Comparison of ENCODE assay signal across 34 cellular contexts in genomic region chr1:162370721-162371120, GRCh38. TPM values are rescaled to one million over a fixed set of nuclear protein-coding genes. Genes with fewer than 3 reads are reported as not detected.
"Had no signal": no experiment of that assay in that cellular context is flagged by ENCODE, and none has a peak within 500 bp of the region (broad histone marks: within the 10 kb centered on the region; RNA-seq: fewer than 3 reads in every experiment).

No MANE protein-coding gene starts in this region.

- H3K27me3 ChIP-seq: ascending aorta, breast epithelium, cardiac muscle cell, dorsolateral prefrontal cortex, esophagus squamous epithelium, gastroesophageal sphincter had no signal

- H3K4me1 ChIP-seq: ascending aorta, breast epithelium, gastroesophageal sphincter had no signal

- H3K36me3 ChIP-seq: breast epithelium, esophagus squamous epithelium had no signal

- ATAC-seq: activated CD4-positive, alpha-beta T cell treated with anti-CD3 and anti-CD28 coated beads for 36 hours; activated naive CD4-positive, alpha-beta T cell treated with anti-CD3 and anti-CD28 coated beads, Interleukin-2, amount 50 U/mL, for 72 hours; activated T-cell treated with anti-CD3 and anti-CD28 coated beads, Interleukin-2, amount 50 U/mL, for 72 hours; gastroesophageal sphincter; T-helper 17 cell had no signal

- H3K27ac ChIP-seq: ascending aorta, breast epithelium, cardiac muscle cell, coronary artery, dorsolateral prefrontal cortex, esophagus squamous epithelium, gastroesophageal sphincter had no signal

- FAIRE-seq: endometrium, endothelial cell of umbilical vein had no signal

- DNase-seq: activated CD4-positive, alpha-beta memory T cell treated with anti-CD3 and anti-CD28 coated beads, Interleukin-2, amount 10 ng/mL, durations not matched to agents 7 days and 5 days; activated CD4-positive, alpha-beta T cell treated with anti-CD3 and anti-CD28 coated beads for 36 hours; activated CD4-positive, alpha-beta T cell treated with anti-CD3 and anti-CD28 coated beads, Interleukin-2, amount 10 ng/mL, durations not matched to agents 7 days and 5 days; activated CD4-positive, alpha-beta T cell treated with anti-CD3 and anti-CD28 coated beads, Interleukin-2, amount 50 U/mL, for 4 hours; activated CD4-positive, CD25-positive, alpha-beta regulatory T cell; activated CD4-positive, CD25-positive, alpha-beta regulatory T cell treated with anti-CD3 and anti-CD28 coated beads, Interleukin-2, amount 50 U/mL, for 72 hours; activated CD8-positive, alpha-beta memory T cell treated with anti-CD3 and anti-CD28 coated beads, Interleukin-2, amount 50 U/mL, for 48 hours; activated gamma-delta T cell; activated naive CD4-positive, alpha-beta T cell; activated naive CD4-positive, alpha-beta T cell treated with anti-CD3 and anti-CD28 coated beads, Interleukin-2, amount 10 ng/mL, durations not matched to agents 7 days and 5 days; activated naive CD8-positive, alpha-beta T cell treated with anti-CD3 and anti-CD28 coated beads, Interleukin-2, amount 10 ng/mL, durations not matched to agents 7 days and 5 days; activated T-cell treated with anti-CD3 and anti-CD28 coated beads for 4 hours; activated T-cell treated with anti-CD3 and anti-CD28 coated beads, Interleukin-2, amount 50 U/mL, for 24 hours; activated T-cell treated with anti-CD3 and anti-CD28 coated beads, Interleukin-2, amount 50 U/mL, for 72 hours; central memory CD4-positive, alpha-beta T cell; cerebellar nuclear complex; dorsolateral prefrontal cortex; effector memory CD4-positive, alpha-beta T cell; esophagus squamous epithelium; foreskin melanocyte; T-helper 1 cell; T-helper 17 cell had no signal

- H3K9me3 ChIP-seq: ascending aorta, breast epithelium, esophagus squamous epithelium, gastroesophageal sphincter had no signal

- H3K4me3 ChIP-seq: ascending aorta, breast epithelium, cardiac muscle cell, coronary artery, dorsolateral prefrontal cortex, esophagus squamous epithelium, gastroesophageal sphincter had no signal

RNA-seq across cellular contexts. Expression of gene SPATA46, which starts 5.9 kb away (rescaled TPM):
- total RNA-seq: activated CD4-positive, alpha-beta memory T cell treated with anti-CD3 and anti-CD28 coated beads, Interleukin-2, amount 10 ng/mL, durations not matched to agents 7 days and 5 days; activated CD4-positive, alpha-beta T cell treated with anti-CD3 and anti-CD28 coated beads for 36 hours; activated CD4-positive, alpha-beta T cell treated with anti-CD3 and anti-CD28 coated beads, Interleukin-2, amount 10 ng/mL, durations not matched to agents 7 days and 5 days; activated naive CD4-positive, alpha-beta T cell treated with anti-CD3 and anti-CD28 coated beads, Interleukin-2, amount 50 U/mL, for 72 hours; activated naive CD8-positive, alpha-beta T cell treated with anti-CD3 and anti-CD28 coated beads, Interleukin-2, amount 10 ng/mL, durations not matched to agents 7 days and 5 days; activated T-cell treated with anti-CD3 and anti-CD28 coated beads, Interleukin-2, amount 50 U/mL, for 72 hours; ascending aorta; breast epithelium; cardiac muscle cell; dorsolateral prefrontal cortex; endothelial cell of umbilical vein; esophagus squamous epithelium; fibroblast of lung; fibroblast of villous mesenchyme; gastroesophageal sphincter; glomerular endothelial cell; T-helper 17 cell had no signal
- polyA plus RNA-seq: cardiac muscle cell, endothelial cell of umbilical vein, esophagus, fibroblast of lung had no signal

RNA-seq across cellular contexts. Expression of gene C1orf226, which starts 10.8 kb away (rescaled TPM):
- total RNA-seq: activated CD4-positive, alpha-beta memory T cell treated with anti-CD3 and anti-CD28 coated beads, Interleukin-2, amount 10 ng/mL, durations not matched to agents 7 days and 5 days; activated CD4-positive, alpha-beta T cell treated with anti-CD3 and anti-CD28 coated beads, Interleukin-2, amount 10 ng/mL, durations not matched to agents 7 days and 5 days; T-helper 17 cell had no signal

RNA-seq across cellular contexts. Expression of gene SH2D1B, which starts 41.2 kb away (rescaled TPM):
- total RNA-seq: activated CD4-positive, alpha-beta memory T cell treated with anti-CD3 and anti-CD28 coated beads, Interleukin-2, amount 10 ng/mL, durations not matched to agents 7 days and 5 days; activated CD4-positive, alpha-beta T cell treated with anti-CD3 and anti-CD28 coated beads for 36 hours; activated CD4-positive, alpha-beta T cell treated with anti-CD3 and anti-CD28 coated beads, Interleukin-2, amount 10 ng/mL, durations not matched to agents 7 days and 5 days; activated naive CD8-positive, alpha-beta T cell treated with anti-CD3 and anti-CD28 coated beads, Interleukin-2, amount 10 ng/mL, durations not matched to agents 7 days and 5 days; ascending aorta; endothelial cell of umbilical vein; fibroblast of lung; fibroblast of villous mesenchyme; glomerular endothelial cell had no signal
- polyA plus RNA-seq: endothelial cell of umbilical vein, fibroblast of lung had no signal
